In the genomic region with DNA sequence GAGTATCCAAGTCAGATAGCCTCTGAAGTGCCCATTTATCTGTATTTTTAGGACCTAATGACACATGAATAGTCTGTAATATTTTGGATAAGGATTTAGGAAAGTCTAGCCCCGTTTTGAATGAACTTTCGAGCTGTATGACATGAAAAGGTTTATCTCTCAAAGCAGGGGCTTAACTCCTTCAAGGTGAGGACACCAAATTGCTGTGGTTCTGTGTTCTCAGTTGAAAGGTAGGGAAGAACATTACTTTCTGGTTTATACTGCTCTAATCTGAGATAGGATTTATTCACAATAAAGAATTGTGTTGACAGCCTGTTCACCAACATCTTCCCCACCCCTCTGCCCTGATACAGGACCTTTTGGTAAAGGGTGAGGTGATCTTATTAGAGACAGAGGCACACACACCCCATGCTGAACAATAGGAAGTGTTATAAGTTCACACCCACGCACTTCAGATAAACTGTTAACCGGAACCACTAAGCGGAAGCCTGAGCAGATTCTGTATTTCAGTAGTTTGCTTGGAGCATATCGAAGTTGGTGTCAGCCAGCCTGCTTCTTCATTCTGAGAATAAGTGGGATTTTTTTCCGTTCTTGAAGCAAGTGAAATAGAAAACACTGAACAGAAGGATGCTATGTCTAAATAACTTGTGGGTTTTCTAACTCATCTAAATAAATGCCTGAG, we compare ENCODE assay signal across 8 cellular contexts.
DNase-seq lines count a peak whose midpoint lies in the region; ATAC-seq and TF ChIP-seq lines count a peak whose summit lies in the region.

No MANE protein-coding gene starts in this region.

- H3K4me1 ChIP-seq in esophagus muscularis mucosa: peaks cover 0 to 17% (median 6%) of the 10 kb centered on the region in 4 donors

- in situ Hi-C loops in brain microvascular endothelial cell (cut with HindIII; ENCODE audit: low pct_ligation_motif_present, low sequenced_read_pairs): no loop called here

- H3K36me3 Mint-ChIP-seq in activated CD4-positive, alpha-beta memory T cell treated with anti-CD3 and anti-CD28 coated beads, Interleukin-2, amount 10 ng/mL, durations not matched to agents 7 days and 5 days (ENCODE audit: low read depth): peaks cover 28% of the 10 kb centered on the region
- H3K36me3 Mint-ChIP-seq in natural killer cell: no peaks in the 10 kb centered on the region
- H3K36me3 Mint-ChIP-seq in progenitor cell of endocrine pancreas (ENCODE audit: insufficient read depth): peaks cover 23% of the 10 kb centered on the region

- no peaks in the 10 kb centered on the region for H3K27me3 Mint-ChIP-seq in activated CD4-positive, alpha-beta memory T cell treated with anti-CD3 and anti-CD28 coated beads, Interleukin-2, amount 10 ng/mL, durations not matched to agents 7 days and 5 days
- H3K27me3 Mint-ChIP-seq in natural killer cell (ENCODE audit: low read depth in 2 of 2) (no peaks in the 10 kb centered on the region), progenitor cell of endocrine pancreas (no peaks in the 10 kb centered on the region)

- peak overlapping the region; percentile 91 for H3K27ac Mint-ChIP-seq in activated CD4-positive, alpha-beta memory T cell treated with anti-CD3 and anti-CD28 coated beads, Interleukin-2, amount 10 ng/mL, durations not matched to agents 7 days and 5 days
- H3K27ac Mint-ChIP-seq in natural killer cell (peak overlapping the region; percentile 92 to 93), progenitor cell of endocrine pancreas (no peak overlapping the region)

- H3K27me3 ChIP-seq in brain microvascular endothelial cell (replicated peaks) (no peaks in the 10 kb centered on the region), esophagus muscularis mucosa (no peaks in the 10 kb centered on the region)

- WGBS in esophagus muscularis mucosa: 72% methylated on average over 7 of the region's 7 CpGs

- H3K9me3 Mint-ChIP-seq in activated CD4-positive, alpha-beta memory T cell treated with anti-CD3 and anti-CD28 coated beads, Interleukin-2, amount 10 ng/mL, durations not matched to agents 7 days and 5 days: no peaks in the 10 kb centered on the region
- H3K9me3 Mint-ChIP-seq in natural killer cell (no peaks in the 10 kb centered on the region), progenitor cell of endocrine pancreas (ENCODE audit: low read depth) (no peaks in the 10 kb centered on the region)

- DNase-seq in GM19240 (ENCODE audit: insufficient read length, low spot score) (peak; percentile 44), natural killer cell (peak; percentile 44), brain microvascular endothelial cell (no peak), progenitor cell of endocrine pancreas (ENCODE audit: low spot score, unreplicated experiment) (no peak), NCI-H526 treated with DMSO at 0.1 percent for 48 hours (lab: John Stamatoyannopoulos, UW) (no peak), esophagus muscularis mucosa (ENCODE audit: extremely low spot score) (no peak)
- peak; percentile 67 for DNase-seq in activated CD4-positive, alpha-beta memory T cell treated with anti-CD3 and anti-CD28 coated beads, Interleukin-2, amount 10 ng/mL, durations not matched to agents 7 days and 5 days

- no peak overlapping the region for H3K27ac ChIP-seq in brain microvascular endothelial cell
- no peak overlapping the region for H3K27ac ChIP-seq in esophagus muscularis mucosa (replicated peaks in 1 of 4)

- TF ChIP-seq POLR2A in esophagus muscularis mucosa (IDR thresholded peaks at IDR 0.05; ENCODE audit: low read depth): no peak

- H3K4me3 ChIP-seq in brain microvascular endothelial cell (ENCODE audit: low read depth, low read length): no peak overlapping the region
- H3K4me3 ChIP-seq in esophagus muscularis mucosa: no peak overlapping the region

- H3K36me3 ChIP-seq in brain microvascular endothelial cell (replicated peaks) (no peaks in the 10 kb centered on the region), esophagus muscularis mucosa (no peaks in the 10 kb centered on the region)

- TF ChIP-seq CTCF in natural killer cell (IDR thresholded peaks at IDR 0.05) (no peak), brain microvascular endothelial cell (IDR thresholded peaks at IDR 0.05; ENCODE audit: low read depth, low read length, missing control alignments) (no peak), progenitor cell of endocrine pancreas (IDR thresholded peaks at IDR 0.05; ENCODE audit: unreplicated experiment) (no peak), esophagus muscularis mucosa (IDR thresholded peaks at IDR 0.05) (no peak)

- no peaks in the 10 kb centered on the region for H3K9me3 ChIP-seq in esophagus muscularis mucosa

- POLR2A ChIA-PET in activated CD4-positive, alpha-beta memory T cell treated with anti-CD3 and anti-CD28 coated beads, Interleukin-2, amount 10 ng/mL, durations not matched to agents 7 days and 5 days (lab: Charles Lee): interaction anchor here (1.5 to 1.9 kb wide), 4 partner anchors 31 to 322 kb away, joined by 3 to 10 read pairs (median 4); partner anchors contain the start of gene ARID1B

- ATAC-seq in HG03108 (IDR thresholded peaks at IDR 0.05; ENCODE audit: unreplicated experiment) (peak; percentile 98), natural killer cell (peak; percentile 97 to 99 (median 98))

- intact Hi-C loops in natural killer cell (cut with micrococcal nuclease): loop anchor here (1.0 to 2.0 kb wide), 3 partner anchors 13 to 46 kb away; no protein-coding TSS in a partner anchor
- intact Hi-C loops in esophagus muscularis mucosa (cut with DNase I): no loop called here

- CTCF ChIA-PET in activated CD4-positive, alpha-beta memory T cell treated with anti-CD3 and anti-CD28 coated beads, Interleukin-2, amount 10 ng/mL, durations not matched to agents 7 days and 5 days (lab: Charles Lee): interaction anchor here (0.8 to 1.7 kb wide), 3 partner anchors 10 to 30 kb away, joined by 3 to 8 read pairs (median 3); no protein-coding TSS in a partner anchor

- no peak for TF ChIP-seq EP300 in esophagus muscularis mucosa (IDR thresholded peaks at IDR 0.05)

- H3K4me1 Mint-ChIP-seq in activated CD4-positive, alpha-beta memory T cell treated with anti-CD3 and anti-CD28 coated beads, Interleukin-2, amount 10 ng/mL, durations not matched to agents 7 days and 5 days: peaks cover 56% of the 10 kb centered on the region
- H3K4me1 Mint-ChIP-seq in natural killer cell (peaks cover 57 to 58% of the 10 kb centered on the region in 2 donors), progenitor cell of endocrine pancreas (ENCODE audit: low read depth) (peaks cover 41% of the 10 kb centered on the region)

- H3K4me3 Mint-ChIP-seq in activated CD4-positive, alpha-beta memory T cell treated with anti-CD3 and anti-CD28 coated beads, Interleukin-2, amount 10 ng/mL, durations not matched to agents 7 days and 5 days: peak overlapping the region; percentile 46
- H3K4me3 Mint-ChIP-seq in natural killer cell (peak overlapping the region; percentile 81), progenitor cell of endocrine pancreas (ENCODE audit: low read depth) (no peak overlapping the region)

Comparison
In these comparisons a context has a peak if more than half of its experiments do, and no peak if none do; other contexts are left out.
1. DNase-seq: peak in GM19240 (single experiment), activated CD4-positive, alpha-beta memory T cell treated with anti-CD3 and anti-CD28 coated beads, Interleukin-2, amount 10 ng/mL, durations not matched to agents 7 days and 5 days (single experiment) and natural killer cell (single experiment); none in brain microvascular endothelial cell (single experiment), progenitor cell of endocrine pancreas (single experiment), NCI-H526 treated with DMSO at 0.1 percent for 48 hours (single experiment) and esophagus muscularis mucosa (single experiment).